Comparison of ENCODE assay signal across 8 cellular contexts in the genomic region with DNA sequence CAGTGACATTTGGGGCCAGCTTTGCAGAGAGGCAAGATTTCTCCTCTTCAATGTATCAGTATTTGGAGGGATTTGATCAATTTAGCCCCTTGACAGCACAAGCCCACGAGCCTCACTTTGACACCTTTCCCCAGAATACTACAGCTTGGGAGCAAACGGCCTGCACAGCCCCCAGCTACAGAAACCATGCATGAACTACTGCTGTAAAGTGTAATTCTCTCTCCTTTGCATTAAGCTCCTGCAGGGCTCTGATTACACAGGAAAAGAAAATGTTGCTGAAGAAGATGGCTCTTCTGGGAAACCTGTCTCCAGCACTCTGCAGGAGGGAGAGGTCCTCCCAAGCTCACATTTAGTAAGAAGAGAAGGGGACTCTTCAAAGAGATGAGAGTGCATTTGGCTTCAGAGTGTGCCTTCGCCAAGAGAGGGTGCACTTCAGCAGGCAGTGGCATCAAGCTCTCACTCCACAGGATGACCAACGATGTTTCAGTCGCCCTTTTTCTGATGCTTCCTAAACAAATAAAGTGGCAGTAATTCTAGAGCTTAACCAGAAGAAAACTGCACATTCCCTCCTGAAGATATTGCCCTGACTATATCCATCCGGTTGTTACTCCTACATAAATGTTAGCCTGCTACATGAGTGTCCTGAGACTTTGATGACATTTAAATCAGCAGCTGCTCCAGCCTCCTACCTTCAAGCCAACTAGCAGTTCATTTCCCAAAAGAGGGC.
DNase-seq lines count a peak whose midpoint lies in the region; ATAC-seq and TF ChIP-seq lines count a peak whose summit lies in the region.

No MANE protein-coding gene starts in this region.

- TF ChIP-seq CTCF in HCT116 (IDR thresholded peaks at IDR 0.05 in 2 of 3, conservative IDR thresholded peaks at IDR 0.05 in 1 of 3; ENCODE audit: borderline replicate concordance in 1 of 3, insufficient read depth in 1 of 3, low read depth in 2 of 3, low read length in 2 of 3) (peak; percentile 39 to 55 (median 39); a peak in 5 of 6 replicates), WTC11 (IDR thresholded peaks at IDR 0.05) (no peak), heart left ventricle (IDR thresholded peaks at IDR 0.05) (peak; percentile 20 to 68 (median 52))

- no TSS peak for BruUV-seq in HCT116 (replicated peaks; lab: Mats Ljungman, UMichigan)

- peaks cover 7% of the 10 kb centered on the region for H3K36me3 Mint-ChIP-seq in WTC11
- H3K36me3 Mint-ChIP-seq in stimulated activated naive B cell treated with anti-CD40 and anti-IgM and Interleukin-4, amounts not matched to agents 10 μg/mL and 1 μg/mL and 100 μg/mL, for 72 hours = peaks cover 9% of the 10 kb centered on the region in 2 donors

- no peaks in the 10 kb centered on the region for H3K79me2 ChIP-seq in HCT116 (ENCODE audit: insufficient read depth, low read length)

- H3K4me3 Mint-ChIP-seq in WTC11 = no peak overlapping the region
- no peak overlapping the region for H3K4me3 Mint-ChIP-seq in stimulated activated naive B cell treated with anti-CD40 and anti-IgM and Interleukin-4, amounts not matched to agents 10 μg/mL and 1 μg/mL and 100 μg/mL, for 72 hours

- H3K9me2 ChIP-seq in HCT116 (ENCODE audit: insufficient read depth) = no peaks in the 10 kb centered on the region

- no peak overlapping the region for H3K4me3 ChIP-seq in HCT116 (replicated peaks in 1 of 2; ENCODE audit: low read depth in 1 of 2, low read length in 2 of 2)
- no peak overlapping the region for H3K4me3 ChIP-seq in heart left ventricle

- no peaks in the 10 kb centered on the region for H3K4me1 ChIP-seq in HCT116 (ENCODE audit: control insufficient read depth in 1 of 2, insufficient read depth in 2 of 2, low read length in 2 of 2)
- H3K4me1 ChIP-seq in heart left ventricle = peaks cover 0 to 10% (median 0%) of the 10 kb centered on the region in 12 donors

- intact Hi-C loops in HCT116 (cut with micrococcal nuclease) (loop anchor here (1.0 kb wide), 1 partner anchor 337 kb away; no protein-coding TSS in a partner anchor), heart left ventricle (cut with DNase I) (loop anchor here in 6 of 10 donors (5.0 to 10.0 kb wide), 5 partner anchors 172 to 343 kb away; a partner anchor contains a TSS)

- TF ChIP-seq POLR2A in HCT116 (IDR thresholded peaks at IDR 0.05; ENCODE audit: borderline replicate concordance, extremely low read depth, insufficient read depth, insufficient read length) (no peak), heart left ventricle (IDR thresholded peaks at IDR 0.05) (no peak)

- H3K4me1 Mint-ChIP-seq in WTC11 = peaks cover 18% of the 10 kb centered on the region
- peaks cover 25 to 56% of the 10 kb centered on the region in 2 donors for H3K4me1 Mint-ChIP-seq in stimulated activated naive B cell treated with anti-CD40 and anti-IgM and Interleukin-4, amounts not matched to agents 10 μg/mL and 1 μg/mL and 100 μg/mL, for 72 hours

- CTCF ChIA-PET in HCT116 (lab: Charles Lee) = interaction anchor here (0.7 to 1.4 kb wide), 5 partner anchors 10 to 344 kb away, joined by 3 to 8 read pairs (median 4); no protein-coding TSS in a partner anchor
- CTCF ChIA-PET in WTC11 (lab: Charles Lee) = interaction anchor here (0.6 to 1.5 kb wide), 15 partner anchors 9 to 272 kb away, joined by 3 to 10 read pairs (median 4); no protein-coding TSS in a partner anchor

- no peaks in the 10 kb centered on the region for H4K20me1 ChIP-seq in HCT116 (ENCODE audit: insufficient read depth)

- no peak overlapping the region for H3K27ac Mint-ChIP-seq in WTC11
- peak overlapping the region; percentile 47 for H3K27ac Mint-ChIP-seq in stimulated activated naive B cell treated with anti-CD40 and anti-IgM and Interleukin-4, amounts not matched to agents 10 μg/mL and 1 μg/mL and 100 μg/mL, for 72 hours

- no peak overlapping the region for H3K9ac ChIP-seq in HCT116 (ENCODE audit: low read length)

- POLR2A ChIA-PET in HCT116 (lab: Charles Lee) (no interaction called here), WTC11 (lab: Charles Lee) (interaction anchor here (1.1 kb wide), 1 partner anchor 12 kb away, joined by 3 read pairs; no protein-coding TSS in a partner anchor)

- H3K9me3 Mint-ChIP-seq in WTC11 = peaks cover 12% of the 10 kb centered on the region
- H3K9me3 Mint-ChIP-seq in stimulated activated naive B cell treated with anti-CD40 and anti-IgM and Interleukin-4, amounts not matched to agents 10 μg/mL and 1 μg/mL and 100 μg/mL, for 72 hours = peaks cover 6 to 13% of the 10 kb centered on the region in 2 donors

- no peak overlapping the region for H2AFZ ChIP-seq in HCT116 (ENCODE audit: low read depth, low read length, poor library complexity, severe bottlenecking)

- no peaks in the 10 kb centered on the region for H3K27me3 Mint-ChIP-seq in WTC11 (ENCODE audit: low read depth)
- no peaks in the 10 kb centered on the region for H3K27me3 Mint-ChIP-seq in stimulated activated naive B cell treated with anti-CD40 and anti-IgM and Interleukin-4, amounts not matched to agents 10 μg/mL and 1 μg/mL and 100 μg/mL, for 72 hours

- peak; percentile 33 for DNase-seq in CD1c-positive myeloid dendritic cell (ENCODE audit: extremely low spot score)
- no peak for DNase-seq in HCT116 (ENCODE audit: low read depth, low spot score)
- peak; percentile 29 for DNase-seq in WTC11 (ENCODE audit: low spot score)
- DNase-seq in heart left ventricle = peak in 1 of 5 donors; percentile 40
- no peak for DNase-seq in stimulated activated naive B cell treated with anti-CD40 and anti-IgM and Interleukin-4, amounts not matched to agents 10 μg/mL and 1 μg/mL and 100 μg/mL, for 72 hours
- no peak for DNase-seq in NCI-H446 treated with DMSO at 0.1 percent for 48 hours (lab: John Stamatoyannopoulos, UW)

- no peak overlapping the region for H3K4me2 ChIP-seq in HCT116 (ENCODE audit: low read length)

- H3K27ac ChIP-seq in HCT116 (ENCODE audit: low read depth, low read length) = no peak overlapping the region
- no peak overlapping the region for H3K27ac ChIP-seq in heart left ventricle

- H3K9me3 ChIP-seq in HCT116 (ENCODE audit: control insufficient read depth in 1 of 2, insufficient read depth in 1 of 2, low read depth in 1 of 2, low read length in 2 of 2) (no peaks in the 10 kb centered on the region), heart left ventricle (peaks cover 0 to 21% (median 0%) of the 10 kb centered on the region in 12 donors)

- peak; percentile 92 for TF ChIP-seq RAD21 in HCT116 (IDR thresholded peaks at IDR 0.05; ENCODE audit: low read depth)

- RAD21 ChIA-PET in HCT116 (lab: Charles Lee; ENCODE audit: low non-redundant PET in 1 of 2, low total read pairs in 2 of 2, uncharacterized antibody in 2 of 2, unreplicated experiment in 2 of 2) = interaction anchor here in 1 of 2 experiments (1.1 to 1.2 kb wide), 3 partner anchors 164 to 337 kb away, joined by 3 to 4 read pairs (median 4); a partner anchor contains a TSS

- no peaks in the 10 kb centered on the region for H3K36me3 ChIP-seq in HCT116 (ENCODE audit: control insufficient read depth in 1 of 2, insufficient read depth in 2 of 2, low read length in 2 of 2)
- no peaks in the 10 kb centered on the region for H3K36me3 ChIP-seq in heart left ventricle

- 20 to 34% (median 30%) methylated on average over 6 of the region's 6 CpGs for WGBS in heart left ventricle, 4 donors

- ATAC-seq in HCT116 = peak; percentile 80
- ATAC-seq in WTC11 = peak; percentile 86
- peak; percentile 76 to 89 (median 82) for ATAC-seq in heart left ventricle
- ATAC-seq in stimulated activated naive B cell treated with anti-CD40 and anti-IgM and Interleukin-4, amounts not matched to agents 10 μg/mL and 1 μg/mL and 100 μg/mL, for 72 hours (replicated peaks) = peak; percentile 64 to 82
- ATAC-seq in GM18502 (IDR thresholded peaks at IDR 0.05; ENCODE audit: poor library complexity, unreplicated experiment) = no peak
- ATAC-seq in GM21367 (IDR thresholded peaks at IDR 0.05; ENCODE audit: unreplicated experiment) = no peak

- H3K27me3 ChIP-seq in HCT116 (ENCODE audit: insufficient read depth, low read length) (no peaks in the 10 kb centered on the region), heart left ventricle (no peaks in the 10 kb centered on the region)

TF ChIP-seq in HCT116, 20 proteins besides CTCF, POLR2A, EP300 and RAD21 (continues in another document):
- TF ChIP-seq YY1 (IDR thresholded peaks at IDR 0.05; ENCODE audit: extremely low read depth, insufficient replicate concordance, low read depth, low read length) (no peak), ZFX (IDR thresholded peaks at IDR 0.05) (no peak; the same call in 1 of the 2 replicates), SP1 (IDR thresholded peaks at IDR 0.05; ENCODE audit: low read depth) (no peak), TCF7L2 (IDR thresholded peaks at IDR 0.05; ENCODE audit: borderline replicate concordance, extremely low read depth, insufficient read depth, insufficient read length) (no peak), JUND (IDR thresholded peaks at IDR 0.05) (no peak), EGR1 (IDR thresholded peaks at IDR 0.05; ENCODE audit: low read depth) (no peak), EZH2 (IDR thresholded peaks at IDR 0.05) (no peak), FOSL1 (IDR thresholded peaks at IDR 0.05; ENCODE audit: low read depth) (no peak), POLR2AphosphoS5 (IDR thresholded peaks at IDR 0.05; ENCODE audit: low read depth, low read length) (no peak), ZNF274 (IDR thresholded peaks at IDR 0.05; ENCODE audit: low read depth, low read length) (no peak)
- TF ChIP-seq, protein P1, sequence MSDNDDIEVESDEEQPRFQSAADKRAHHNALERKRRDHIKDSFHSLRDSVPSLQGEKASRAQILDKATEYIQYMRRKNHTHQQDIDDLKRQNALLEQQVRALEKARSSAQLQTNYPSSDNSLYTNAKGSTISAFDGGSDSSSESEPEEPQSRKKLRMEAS (IDR thresholded peaks at IDR 0.05) = no peak

TF ChIP-seq in WTC11, 78 proteins besides CTCF, POLR2A, EP300 and RAD21:
- TF ChIP-seq NR2C2 (CRISPR knock-in tag; IDR thresholded peaks at IDR 0.05) = no peak
- TF ChIP-seq CREB1 (CRISPR knock-in tag; IDR thresholded peaks at IDR 0.05) = no peak
- TF ChIP-seq SMAD4 (CRISPR knock-in tag; IDR thresholded peaks at IDR 0.05) = no peak
- TF ChIP-seq SP1 (CRISPR knock-in tag; conservative IDR thresholded peaks at IDR 0.05) = no peak
- TF ChIP-seq ELF4 (CRISPR knock-in tag; IDR thresholded peaks at IDR 0.05; ENCODE audit: low read depth) = no peak
- no peak for TF ChIP-seq ZNF138 (CRISPR knock-in tag; conservative IDR thresholded peaks at IDR 0.05)

Comparison
In these comparisons a context has a peak if more than half of its experiments do, and no peak if none do; other contexts are left out.
1. DNase-seq: peak in CD1c-positive myeloid dendritic cell (single experiment) and WTC11 (single experiment); none in HCT116 (single experiment), stimulated activated naive B cell treated with anti-CD40 and anti-IgM and Interleukin-4, amounts not matched to agents 10 μg/mL and 1 μg/mL and 100 μg/mL, for 72 hours (single experiment) and NCI-H446 treated with DMSO at 0.1 percent for 48 hours (single experiment).
2. ATAC-seq: peak in HCT116 (single experiment), WTC11 (single experiment), heart left ventricle (4 of 4) and stimulated activated naive B cell treated with anti-CD40 and anti-IgM and Interleukin-4, amounts not matched to agents 10 μg/mL and 1 μg/mL and 100 μg/mL, for 72 hours (2 of 2); none in GM18502 (single experiment) and GM21367 (single experiment).